In the genomic region with DNA sequence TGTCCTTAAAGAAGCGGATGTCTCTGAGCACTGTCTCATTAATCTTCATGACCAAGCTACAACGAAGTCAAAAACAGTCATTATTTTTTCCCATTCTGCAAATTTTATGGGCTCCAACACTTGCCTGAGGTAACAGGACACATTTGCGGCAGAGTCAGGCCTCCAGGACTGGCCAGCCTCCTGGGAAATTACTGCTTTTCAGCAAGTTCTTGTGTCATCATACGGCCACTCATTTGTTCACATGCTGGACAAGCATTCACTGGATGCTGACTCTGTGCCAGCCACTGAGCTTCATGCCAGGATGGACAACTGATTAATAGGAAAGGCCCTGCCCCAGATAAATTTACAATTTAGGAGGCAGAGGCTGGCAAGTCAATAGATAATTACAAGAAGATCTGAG, we compare ENCODE assay signal across 22 cellular contexts.
DNase-seq lines count a peak whose midpoint lies in the region; ATAC-seq and TF ChIP-seq lines count a peak whose summit lies in the region.
"Had no signal": no experiment of that assay in that cellular context is flagged by ENCODE, and none has a peak within 500 bp of the region (broad histone marks: within the 10 kb centered on the region; RNA-seq: fewer than 3 reads in every experiment).

No MANE protein-coding gene starts in this region.

- peaks cover 18% of the 10 kb centered on the region for H3K4me1 ChIP-seq in IMR-90 (ENCODE audit: control insufficient read depth, insufficient read depth, low read length)
- H3K4me1 ChIP-seq in breast epithelium, result peaks cover 0 to 8% of the 10 kb centered on the region in 2 donors
- peaks cover 47% of the 10 kb centered on the region for H3K4me1 ChIP-seq in foreskin keratinocyte

- WGBS in IMR-90 (ENCODE audit: extremely low coverage in 2 of 2, insufficient read length in 1 of 2), 2 experiments, result 100% methylated on average over 1 of the region's 4 CpGs; no CpG with 5 or more reads in 1 of the 2 experiments

- no peak overlapping the region for H3K14ac ChIP-seq in IMR-90 (replicated peaks; ENCODE audit: low read depth, low read length)

- no peak overlapping the region for H4K5ac ChIP-seq in IMR-90 (ENCODE audit: low read depth, low read length)

- no peak for DNase-seq in IMR-90
- DNase-seq in breast epithelium (ENCODE audit: low spot score in 2 of 2), result no peak
- no peak for DNase-seq in foreskin keratinocyte
- peak; percentile 18 for DNase-seq in stromal cell of bone marrow (ENCODE audit: low read depth)
- DNase-seq in NCI-H226, result no peak
- DNase-seq in NCI-H1105 (lab: John Stamatoyannopoulos, UW), result no peak
- DNase-seq: activated CD4-positive, alpha-beta T cell treated with anti-CD3 and anti-CD28 coated beads, Interleukin-2, amount 10 ng/mL, durations not matched to agents 24 days and 14 days; DMS79; head of caudate nucleus; left lung; NCI-H1417; NCI-H2107; NCI-H526; Right ventricle myocardium superior; stimulated activated CD4-positive, alpha-beta T cell treated with anti-CD3 and anti-CD28 coated beads, Interleukin-2, amount 100 ng/mL, for 48 hours; stimulated activated naive CD4-positive, alpha-beta T cell treated with Interleukin-2 at 50 U/mL for 16 hours; T-cell; tibial artery had no signal

- H3K36me3 ChIP-seq in IMR-90 (ENCODE audit: control insufficient read depth, insufficient read depth, low read length), result no peaks in the 10 kb centered on the region
- H3K36me3 ChIP-seq in breast epithelium, result no peaks in the 10 kb centered on the region
- H3K36me3 ChIP-seq: left lung, neural progenitor cell, tibial artery had no signal

- no peak for TF ChIP-seq CTCF in IMR-90 (conservative IDR thresholded peaks at IDR 0.05; ENCODE audit: low read depth, low read length)
- no peak for TF ChIP-seq CTCF in breast epithelium (IDR thresholded peaks at IDR 0.05)
- no peak for TF ChIP-seq CTCF in foreskin keratinocyte (conservative IDR thresholded peaks at IDR 0.05)

- no peak overlapping the region for H4K91ac ChIP-seq in IMR-90 (ENCODE audit: insufficient read depth, low read depth, low read length)

- no peak overlapping the region for H3K56ac ChIP-seq in IMR-90 (ENCODE audit: extremely low read depth, insufficient read depth, low read length)

- H4K8ac ChIP-seq in IMR-90 (ENCODE audit: low read depth in 2 of 2, low read length in 2 of 2), result no peak overlapping the region

- CTCF ChIA-PET in IMR-90 (lab: Yijun Ruan, JAX), result interaction anchor here (1.0 to 1.7 kb wide), 2 partner anchors 15 to 1066 kb away, joined by 4 read pairs; no protein-coding TSS in a partner anchor

- H3K27me3 ChIP-seq in IMR-90 (ENCODE audit: control insufficient read depth, insufficient read depth, low read length), result no peaks in the 10 kb centered on the region
- no peaks in the 10 kb centered on the region for H3K27me3 ChIP-seq in breast epithelium
- no peaks in the 10 kb centered on the region for H3K27me3 ChIP-seq in foreskin keratinocyte
- H3K27me3 ChIP-seq: left lung, neural progenitor cell, tibial artery had no signal

- no peak overlapping the region for H3K9ac ChIP-seq in IMR-90 (ENCODE audit: low read depth, low read length)
- H3K9ac ChIP-seq: neural progenitor cell had no signal

- peak overlapping the region; percentile 83; the same call in 2 of the 3 replicates for H2BK15ac ChIP-seq in IMR-90 (ENCODE audit: low read depth, low read length)

- H3K79me1 ChIP-seq in IMR-90 (ENCODE audit: low read depth in 1 of 2, low read length in 2 of 2), result no peaks in the 10 kb centered on the region

- no peaks in the 10 kb centered on the region for H4K20me1 ChIP-seq in IMR-90 (ENCODE audit: insufficient read depth, low read length)

- dilution Hi-C loops in IMR-90 (cut with HindIII; ENCODE audit: low sequenced_read_pairs, unreplicated experiment), result no loop called here

- TF ChIP-seq POLR2A in IMR-90 (IDR thresholded peaks at IDR 0.05; ENCODE audit: low read depth, low read length) (no peak), breast epithelium (IDR thresholded peaks at IDR 0.05) (no peak)

- no peaks in the 10 kb centered on the region for H3K9me3 ChIP-seq in IMR-90 (ENCODE audit: control insufficient read depth, insufficient read depth, low read length)
- H3K9me3 ChIP-seq in breast epithelium, result no peaks in the 10 kb centered on the region
- H3K9me3 ChIP-seq: left lung, tibial artery had no signal

- H3K4ac ChIP-seq in IMR-90 (ENCODE audit: low read depth, low read length), result peak overlapping the region; percentile 12; the same call in 1 of the 2 replicates

- intact Hi-C loops in IMR-90 (cut with micrococcal nuclease), result loop anchor here (5.0 kb wide), 3 partner anchors 108 to 913 kb away; no protein-coding TSS in a partner anchor
- intact Hi-C loops in breast epithelium (cut with DNase I; ENCODE audit: low total_unique reads), result loop anchor here (5.0 kb wide), 1 partner anchor 382 kb away; a partner anchor contains a TSS

- BruUV-seq in IMR-90 (replicated peaks; lab: Mats Ljungman, UMichigan), result no TSS peak

- H2AK9ac ChIP-seq in IMR-90 (replicated peaks; ENCODE audit: low read depth, low read length, poor library complexity), result no peak overlapping the region

- H3K27ac ChIP-seq in IMR-90 (ENCODE audit: insufficient read depth, low read length) (no peak overlapping the region), breast epithelium (peak overlapping the region; percentile 21 to 58), foreskin keratinocyte (peak overlapping the region; percentile 99)
- H3K27ac ChIP-seq: left lung, neural progenitor cell, tibial artery had no signal

- H2AFZ ChIP-seq in IMR-90 (replicated peaks; ENCODE audit: low read length, poor library complexity), result no peak overlapping the region
- H2AFZ ChIP-seq: neural progenitor cell had no signal

- ATAC-seq in IMR-90 (ENCODE audit: low read depth) (no peak), foreskin keratinocyte (no peak), GM18867 (IDR thresholded peaks at IDR 0.05; ENCODE audit: unreplicated experiment) (no peak)
- ATAC-seq: activated T-helper 17 cell treated with anti-CD3 and anti-CD28 coated beads, Interleukin-2, amount 50 U/mL, for 72 hours; HCT116; T-cell had no signal

- in situ Hi-C loops in IMR-90 (cut with MboI; ENCODE audit: low sequenced_read_pairs), result loop anchor here (25.0 kb wide), 1 partner anchor 813 kb away; no protein-coding TSS in a partner anchor

- no peak overlapping the region for H3K18ac ChIP-seq in IMR-90 (ENCODE audit: low read depth, low read length)

- no peak overlapping the region for H2BK5ac ChIP-seq in IMR-90 (ENCODE audit: low read depth, low read length, poor library complexity, severe bottlenecking)

- H3K9me1 ChIP-seq in IMR-90 (ENCODE audit: insufficient read depth, low read length), result peaks cover 2% of the 10 kb centered on the region; the same call in 1 of the 2 replicates

- 0 out of 2 replicates have a peak overlapping the region, but pooled peaks have one; percentile 23 for H2AK5ac ChIP-seq in IMR-90 (ENCODE audit: low read depth, low read length)

- H3K4me2 ChIP-seq in IMR-90 (ENCODE audit: low read depth, low read length), result no peak overlapping the region

- H2BK20ac ChIP-seq in IMR-90 (ENCODE audit: low read depth, low read length), result no peak overlapping the region

- H2BK120ac ChIP-seq in IMR-90 (ENCODE audit: low read depth, low read length), result no peak overlapping the region

- H3K23ac ChIP-seq in IMR-90 (ENCODE audit: low read depth, low read length), result no peak overlapping the region

- TF ChIP-seq RAD21 in IMR-90 (IDR thresholded peaks at IDR 0.05; ENCODE audit: low read length), result no peak

- POLR2A ChIA-PET in IMR-90 (lab: Charles Lee; ENCODE audit: unreplicated experiment), result no interaction called here

- H3K4me3 ChIP-seq in IMR-90 (ENCODE audit: insufficient read depth, low read depth, low read length) (no peak overlapping the region), breast epithelium (no peak overlapping the region)
- H3K4me3 ChIP-seq: left lung, neural progenitor cell, tibial artery had no signal

TF ChIP-seq in IMR-90, 13 proteins besides CTCF, POLR2A, EP300 and RAD21:
- TF ChIP-seq MAFK (IDR thresholded peaks at IDR 0.05; ENCODE audit: low read depth, low read length) (no peak), BHLHE40 (IDR thresholded peaks at IDR 0.05; ENCODE audit: low read depth, low read length) (no peak)
- TF ChIP-seq, protein P1, sequence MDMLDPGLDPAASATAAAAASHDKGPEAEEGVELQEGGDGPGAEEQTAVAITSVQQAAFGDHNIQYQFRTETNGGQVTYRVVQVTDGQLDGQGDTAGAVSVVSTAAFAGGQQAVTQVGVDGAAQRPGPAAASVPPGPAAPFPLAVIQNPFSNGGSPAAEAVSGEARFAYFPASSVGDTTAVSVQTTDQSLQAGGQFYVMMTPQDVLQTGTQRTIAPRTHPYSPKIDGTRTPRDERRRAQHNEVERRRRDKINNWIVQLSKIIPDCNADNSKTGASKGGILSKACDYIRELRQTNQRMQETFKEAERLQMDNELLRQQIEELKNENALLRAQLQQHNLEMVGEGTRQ (IDR thresholded peaks at IDR 0.05; ENCODE audit: low read depth, low read length), result no peak
